ENCODE assay signal across 17 cellular contexts in the genomic region with DNA sequence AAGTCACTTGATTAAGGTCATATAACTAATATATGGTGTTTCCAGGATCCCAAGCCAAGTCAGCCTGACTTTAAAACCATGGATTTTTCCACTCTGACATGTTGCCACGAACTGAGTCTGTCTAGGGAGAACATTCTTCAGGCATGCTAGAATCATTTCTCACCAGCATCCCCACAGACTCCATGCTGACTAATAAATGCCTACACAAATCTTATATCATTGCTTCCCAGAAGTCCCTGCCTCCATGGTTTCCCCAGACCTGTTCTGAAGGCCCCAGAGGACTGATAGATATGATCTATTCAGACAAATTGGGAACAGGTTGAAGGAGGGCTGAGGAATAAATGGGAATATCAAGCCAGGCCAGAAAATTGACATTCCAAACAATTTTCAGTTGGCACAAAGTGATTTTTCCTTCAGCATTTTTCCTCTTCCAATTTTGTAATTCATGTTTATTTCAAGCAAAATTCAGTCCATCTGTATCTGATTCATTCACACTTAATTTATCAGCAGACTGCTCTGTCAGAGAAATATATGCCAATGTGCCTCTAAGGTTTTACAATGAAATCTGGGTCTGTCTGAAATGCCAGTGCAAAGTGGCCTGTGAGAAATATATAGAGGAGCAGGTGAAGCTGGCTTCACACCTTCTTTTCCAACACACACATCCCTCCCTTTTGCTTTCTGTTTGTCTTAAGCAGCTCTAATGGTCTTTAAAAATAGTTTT.
A peak's percentile ranks its signal among the peaks of the same experiment; 100 is the strongest.
DNase-seq lines count a peak whose midpoint lies in the region; ATAC-seq and TF ChIP-seq lines count a peak whose summit lies in the region.
"Had no signal": no experiment of that assay in that cellular context is flagged by ENCODE, and none has a peak within 500 bp of the region (broad histone marks: within the 10 kb centered on the region; RNA-seq: fewer than 3 reads in every experiment).

No MANE protein-coding gene starts in this region.

- H3K4me3 ChIP-seq in AG10803 (ENCODE audit: low read length) (no peak overlapping the region), MG63 (no peak overlapping the region), mesenchymal stem cell (ENCODE audit: insufficient read depth in 1 of 2, low read depth in 1 of 2, low read length in 2 of 2) (no peak overlapping the region)
- no peak overlapping the region for H3K4me3 ChIP-seq in CD8-positive, alpha-beta T cell (ENCODE audit: low read depth, low read length)

- H2BK12ac ChIP-seq in mesenchymal stem cell (ENCODE audit: low read length in 2 of 2), result no peak overlapping the region

- WGBS in mesenchymal stem cell, result 22% methylated on average over 1 of the region's 1 CpG

- no peak overlapping the region for H4K91ac ChIP-seq in mesenchymal stem cell (ENCODE audit: low read length)

- no peak overlapping the region for H4K8ac ChIP-seq in mesenchymal stem cell (ENCODE audit: low read length)

- H3K27ac ChIP-seq in mesenchymal stem cell (ENCODE audit: low read length, poor library complexity, severe bottlenecking), result peak overlapping the region; percentile 7
- H3K27ac ChIP-seq in CD8-positive, alpha-beta T cell (ENCODE audit: low read depth, low read length), result no peak overlapping the region

- H3K27me3 ChIP-seq in MG63, result no peaks in the 10 kb centered on the region
- H3K27me3 ChIP-seq in mesenchymal stem cell (ENCODE audit: control insufficient read depth in 1 of 2, insufficient read depth in 1 of 2, low read length in 2 of 2), result no peaks in the 10 kb centered on the region
- no peaks in the 10 kb centered on the region for H3K27me3 ChIP-seq in CD8-positive, alpha-beta T cell (ENCODE audit: insufficient read depth, low read length)

- no peak overlapping the region for H3K23ac ChIP-seq in mesenchymal stem cell (ENCODE audit: low read length in 2 of 2)

- no peak overlapping the region for H3K14ac ChIP-seq in mesenchymal stem cell (ENCODE audit: low read length in 2 of 2)

- no peak overlapping the region for H2BK5ac ChIP-seq in mesenchymal stem cell (ENCODE audit: low read depth, low read length, poor library complexity, severe bottlenecking)

- H3K27me3 Mint-ChIP-seq in CD8-positive, alpha-beta T cell (ENCODE audit: low read depth), result peaks cover 27% of the 10 kb centered on the region

- ATAC-seq in CD8-positive, alpha-beta T cell, result no peak
- ATAC-seq: activated T-cell treated with anti-CD3 and anti-CD28 coated beads, Interleukin-2, amount 50 U/mL, for 72 hours; naive thymus-derived CD8-positive, alpha-beta T cell had no signal

- no peaks in the 10 kb centered on the region for H3K4me1 ChIP-seq in mesenchymal stem cell (ENCODE audit: control insufficient read depth, insufficient read depth, low read depth, low read length)
- H3K4me1 ChIP-seq in CD8-positive, alpha-beta T cell (ENCODE audit: insufficient read depth, low read length), result no peaks in the 10 kb centered on the region

- no peak overlapping the region for H2BK15ac ChIP-seq in mesenchymal stem cell (ENCODE audit: low read depth, poor library complexity, severe bottlenecking)

- H3K36me3 Mint-ChIP-seq in CD8-positive, alpha-beta T cell, result no peaks in the 10 kb centered on the region
- H3K36me3 Mint-ChIP-seq: naive thymus-derived CD8-positive, alpha-beta T cell had no signal

- no peak overlapping the region for H3K18ac ChIP-seq in mesenchymal stem cell (ENCODE audit: low read depth in 1 of 2, low read length in 2 of 2)

- no peak overlapping the region for H3K4me3 Mint-ChIP-seq in CD8-positive, alpha-beta T cell
- H3K4me3 Mint-ChIP-seq: activated T-cell treated with anti-CD3 and anti-CD28 coated beads, Interleukin-2, amount 50 U/mL, for 72 hours; naive thymus-derived CD8-positive, alpha-beta T cell had no signal

- H3K9ac ChIP-seq in mesenchymal stem cell (ENCODE audit: low read length), result peak overlapping the region; percentile 45

- intact Hi-C loops in CD8-positive, alpha-beta T cell (cut with DNase I, micrococcal nuclease), result no loop called here

- TF ChIP-seq CTCF in AG10803 (conservative IDR thresholded peaks at IDR 0.05; ENCODE audit: low read length), result no peak
- no peak for TF ChIP-seq CTCF in CD8-positive, alpha-beta T cell (IDR thresholded peaks at IDR 0.05)

- H3K9me3 ChIP-seq in MG63, result no peaks in the 10 kb centered on the region; the same call in 1 of the 2 replicates
- no peaks in the 10 kb centered on the region for H3K9me3 ChIP-seq in mesenchymal stem cell (ENCODE audit: control insufficient read depth, low read length)
- no peaks in the 10 kb centered on the region for H3K9me3 ChIP-seq in CD8-positive, alpha-beta T cell (ENCODE audit: low read length)

- H3K27ac Mint-ChIP-seq in CD8-positive, alpha-beta T cell, result no peak overlapping the region
- H3K27ac Mint-ChIP-seq: activated T-cell treated with anti-CD3 and anti-CD28 coated beads, Interleukin-2, amount 50 U/mL, for 72 hours; naive thymus-derived CD8-positive, alpha-beta T cell had no signal

- no peak overlapping the region for H3K4ac ChIP-seq in mesenchymal stem cell (ENCODE audit: low read depth in 1 of 2, low read length in 2 of 2)

- H3K4me1 Mint-ChIP-seq in CD8-positive, alpha-beta T cell (ENCODE audit: low read depth), result no peaks in the 10 kb centered on the region
- H3K4me1 Mint-ChIP-seq: naive thymus-derived CD8-positive, alpha-beta T cell had no signal

- H2AFZ ChIP-seq in mesenchymal stem cell (ENCODE audit: low read depth, low read length), result no peak overlapping the region

- no peaks in the 10 kb centered on the region for H3K9me3 Mint-ChIP-seq in CD8-positive, alpha-beta T cell
- H3K9me3 Mint-ChIP-seq: activated T-cell treated with anti-CD3 and anti-CD28 coated beads, Interleukin-2, amount 50 U/mL, for 72 hours; naive thymus-derived CD8-positive, alpha-beta T cell had no signal

- CTCF ChIA-PET in CD8-positive, alpha-beta T cell (lab: Charles Lee), result no interaction called here

- H3K4me2 ChIP-seq in mesenchymal stem cell (ENCODE audit: low read length, poor library complexity, severe bottlenecking), result no peak overlapping the region

- no peaks in the 10 kb centered on the region for H3K79me1 ChIP-seq in mesenchymal stem cell (replicated peaks; ENCODE audit: low read length, poor library complexity, severe bottlenecking)

- no peak overlapping the region for H2AK5ac ChIP-seq in mesenchymal stem cell (ENCODE audit: low read length, severe bottlenecking)

- no peaks in the 10 kb centered on the region for H3K36me3 ChIP-seq in MG63
- no peaks in the 10 kb centered on the region for H3K36me3 ChIP-seq in mesenchymal stem cell (ENCODE audit: control insufficient read depth in 1 of 2, insufficient read depth in 2 of 2, low read depth in 1 of 2, low read length in 2 of 2)
- no peaks in the 10 kb centered on the region for H3K36me3 ChIP-seq in CD8-positive, alpha-beta T cell (ENCODE audit: insufficient read depth, low read length)

- POLR2A ChIA-PET in CD8-positive, alpha-beta T cell (lab: Charles Lee), result no interaction called here

- DNase-seq in AG10803 (ENCODE audit: low read depth) (peak; percentile 98), MG63 (peak; percentile 38), fibroblast of gingiva (ENCODE audit: low read depth) (peak; percentile 75), mesenchymal stem cell (peak; percentile 79), NCI-H345 (lab: John Stamatoyannopoulos, UW) (no peak)
- DNase-seq in stimulated activated CD4-positive, alpha-beta T cell treated with anti-CD3 and anti-CD28 coated beads, Interleukin-2, amount 100 ng/mL, for 24 hours, result no peak
- DNase-seq in CD8-positive, alpha-beta T cell, result no peak
- DNase-seq in activated CD8-positive, alpha-beta memory T cell treated with anti-CD3 and anti-CD28 coated beads, Interleukin-2, amount 50 U/mL, for 48 hours, result no peak
- DNase-seq: activated CD4-positive, alpha-beta T cell treated with anti-CD3 and anti-CD28 coated beads, Interleukin-2, amount 50 U/mL, for 48 hours; activated T-cell treated with anti-CD3 and anti-CD28 coated beads, Interleukin-2, amount 50 U/mL, for 72 hours; DMS 273 treated with DMSO at 0.1 percent for 48 hours; hypothalamus; Kasumi-1; naive thymus-derived CD8-positive, alpha-beta T cell; NCI-H1694; NCI-H510A treated with DMSO at 0.1 percent for 48 hours; substantia nigra had no signal

- H2BK120ac ChIP-seq in mesenchymal stem cell (ENCODE audit: low read depth, low read length), result no peak overlapping the region

Comparison
In these comparisons a context has a peak if more than half of its experiments do, and no peak if none do; other contexts are left out.
1. DNase-seq: peak in AG10803 (single experiment), MG63 (single experiment), fibroblast of gingiva (single experiment) and mesenchymal stem cell (single experiment); none in NCI-H345 (single experiment), stimulated activated CD4-positive, alpha-beta T cell treated with anti-CD3 and anti-CD28 coated beads, Interleukin-2, amount 100 ng/mL, for 24 hours (0 of 2), CD8-positive, alpha-beta T cell (0 of 7) and activated CD8-positive, alpha-beta memory T cell treated with anti-CD3 and anti-CD28 coated beads, Interleukin-2, amount 50 U/mL, for 48 hours (single experiment).